18 cellular contexts compared by ENCODE assay signal in the genomic region with DNA sequence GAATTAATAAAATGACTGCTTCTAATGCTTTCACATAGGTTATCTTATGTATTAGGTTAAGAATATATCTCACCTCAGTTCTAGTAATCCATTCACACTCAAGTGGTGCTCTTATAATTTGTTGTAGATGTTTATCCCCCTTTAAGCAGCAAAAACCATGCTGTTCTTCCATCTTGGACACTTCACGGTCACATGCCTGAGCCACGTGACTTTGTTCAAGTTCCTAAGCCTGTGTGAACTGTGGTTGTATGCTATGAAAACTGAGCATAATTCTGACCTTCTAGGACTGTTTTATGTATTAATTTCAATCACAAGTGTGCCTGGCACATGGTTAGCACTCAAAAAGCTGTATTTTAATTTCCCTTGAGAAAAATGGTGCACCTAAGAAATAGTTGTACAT. TPM values are rescaled to one million over a fixed set of nuclear protein-coding genes. Genes with fewer than 3 reads are reported as not detected.
DNase-seq lines count a peak whose midpoint lies in the region; ATAC-seq and TF ChIP-seq lines count a peak whose summit lies in the region.
"Had no signal": no experiment of that assay in that cellular context is flagged by ENCODE, and none has a peak within 500 bp of the region (broad histone marks: within the 10 kb centered on the region; RNA-seq: fewer than 3 reads in every experiment).

No MANE protein-coding gene starts in this region.

- in situ Hi-C loops in IMR-90 (cut with MboI; ENCODE audit: low sequenced_read_pairs) (no loop called here), HAP-1 (cut with MboI; ENCODE audit: low sequenced_read_pairs) (no loop called here)

- no CpG with 5 or more reads among the region's 2 CpGs for WGBS in IMR-90 (ENCODE audit: extremely low coverage in 2 of 2, insufficient read length in 1 of 2), 2 experiments
- no CpG with 5 or more reads among the region's 2 CpGs for WGBS in neuronal stem cell (ENCODE audit: extremely low coverage in 2 of 2, insufficient read length in 2 of 2, insufficient replicate concordance in 1 of 2), 2 donors

- H2BK15ac ChIP-seq in IMR-90 (ENCODE audit: low read depth, low read length) (peak overlapping the region; percentile 30; the same call in 1 of the 3 replicates), neuronal stem cell (ENCODE audit: low read length) (no peak overlapping the region)

- TF ChIP-seq CTCF in IMR-90 (conservative IDR thresholded peaks at IDR 0.05; ENCODE audit: low read depth, low read length) (no peak), OCI-LY7 (conservative IDR thresholded peaks at IDR 0.05; ENCODE audit: low read length) (no peak), endothelial cell (IDR thresholded peaks at IDR 0.05; ENCODE audit: unreplicated experiment) (no peak), BE2C (IDR thresholded peaks at IDR 0.05; ENCODE audit: low read depth, low read length) (no peak)

- no peak for TF ChIP-seq POLR2A in IMR-90 (IDR thresholded peaks at IDR 0.05; ENCODE audit: low read depth, low read length)

- H3K56ac ChIP-seq in IMR-90 (ENCODE audit: extremely low read depth, insufficient read depth, low read length): no peak overlapping the region

- H3K9me1 ChIP-seq in IMR-90 (ENCODE audit: insufficient read depth, low read length): peaks cover 11% of the 10 kb centered on the region

- dilution Hi-C loops in IMR-90 (cut with HindIII; ENCODE audit: low sequenced_read_pairs, unreplicated experiment): no loop called here

- H2BK5ac ChIP-seq in IMR-90 (ENCODE audit: low read depth, low read length, poor library complexity, severe bottlenecking) (peak overlapping the region; percentile 78), neuronal stem cell (ENCODE audit: low read length) (no peak overlapping the region)

- no peak overlapping the region for H2BK12ac ChIP-seq in neuronal stem cell (ENCODE audit: low read length)

- H4K20me1 ChIP-seq in IMR-90 (ENCODE audit: insufficient read depth, low read length) (no peaks in the 10 kb centered on the region), OCI-LY7 (ENCODE audit: insufficient read depth, low read length) (no peaks in the 10 kb centered on the region)
- H4K20me1 ChIP-seq: BLaER1 treated with 17β-estradiol and CSF1 and Interleukin-3, amounts not matched to agents 10 nM and 100 nM had no signal

- ATAC-seq in IMR-90 (ENCODE audit: low read depth): no peak
- ATAC-seq in GM19324 (IDR thresholded peaks at IDR 0.05; ENCODE audit: low FRiP score, unreplicated experiment): no peak

- H2AK5ac ChIP-seq in IMR-90 (ENCODE audit: low read depth, low read length) (peak overlapping the region; percentile 59; the same call in 1 of the 2 replicates), neuronal stem cell (ENCODE audit: low read depth, low read length) (no peak overlapping the region)

- H3K4me2 ChIP-seq in IMR-90 (ENCODE audit: low read depth, low read length) (no peak overlapping the region), OCI-LY7 (ENCODE audit: low read length) (no peak overlapping the region), neuronal stem cell (ENCODE audit: insufficient read depth, low read length, poor library complexity, severe bottlenecking) (no peak overlapping the region)

- H3K27ac ChIP-seq in IMR-90 (ENCODE audit: insufficient read depth, low read length) (no peak overlapping the region), OCI-LY7 (ENCODE audit: low read depth, low read length, poor library complexity, severe bottlenecking) (no peak overlapping the region), neuronal stem cell (replicated peaks; ENCODE audit: low read length) (no peak overlapping the region)
- H3K27ac ChIP-seq: BLaER1 treated with 17β-estradiol and CSF1 and Interleukin-3, amounts not matched to agents 10 nM and 100 nM; HL-60 had no signal

- DNase-seq in IMR-90: no peak
- no peak for DNase-seq in OCI-LY7 (ENCODE audit: low spot score)
- no peak for DNase-seq in endothelial cell (ENCODE audit: low spot score)
- DNase-seq in neuronal stem cell (ENCODE audit: low spot score): no peak
- no peak for DNase-seq in HAP-1 (ENCODE audit: low spot score in 2 of 2)
- no peak for DNase-seq in T-helper 2 cell treated with Interferon-gamma antibody and Interleukin-4, amounts not matched to agents 5 μg/mL and 100 μg/mL, for 36 hours (ENCODE audit: low spot score)
- no peak for DNase-seq in BE2C
- DNase-seq: 8988T; AML-193; Calu3; CD4-positive, CD25-positive, alpha-beta regulatory T cell; DMS 273 treated with DMSO at 0.1 percent for 48 hours; GOT3; HCEC 1CT; KBM-7 had no signal

- H3K4me3 ChIP-seq in IMR-90 (ENCODE audit: insufficient read depth, low read depth, low read length) (no peak overlapping the region), OCI-LY7 (ENCODE audit: low read depth, low read length, poor library complexity, severe bottlenecking) (no peak overlapping the region), neuronal stem cell (ENCODE audit: low read length in 2 of 2) (no peak overlapping the region), HAP-1 (no peak overlapping the region), BE2C (ENCODE audit: low read depth, low read length) (no peak overlapping the region)
- H3K4me3 ChIP-seq: BLaER1 treated with 17β-estradiol and CSF1 and Interleukin-3, amounts not matched to agents 10 nM and 100 nM had no signal

- H3K27me3 Mint-ChIP-seq in endothelial cell (ENCODE audit: unreplicated experiment): no peaks in the 10 kb centered on the region
- peaks cover 4% of the 10 kb centered on the region for H3K27me3 Mint-ChIP-seq in T-helper 2 cell treated with Interferon-gamma antibody and Interleukin-4, amounts not matched to agents 5 μg/mL and 100 μg/mL, for 36 hours (ENCODE audit: low read depth)

- H3K4me1 ChIP-seq in IMR-90 (ENCODE audit: control insufficient read depth, insufficient read depth, low read length) (peaks cover 18% of the 10 kb centered on the region), OCI-LY7 (ENCODE audit: insufficient read depth, low read length, poor library complexity, severe bottlenecking) (peaks cover 16% of the 10 kb centered on the region), neuronal stem cell (ENCODE audit: control insufficient read depth in 2 of 2, insufficient read depth in 1 of 2, low read depth in 1 of 2, low read length in 2 of 2) (peaks cover 0 to 2% of the 10 kb centered on the region in 2 donors), HAP-1 (peaks cover 9% of the 10 kb centered on the region), BE2C (no peaks in the 10 kb centered on the region; the same call in 1 of the 2 replicates)

- H3K9ac ChIP-seq in IMR-90 (ENCODE audit: low read depth, low read length) (no peak overlapping the region), neuronal stem cell (ENCODE audit: low read depth, low read length, poor library complexity) (no peak overlapping the region)
- H3K9ac ChIP-seq: BLaER1 treated with 17β-estradiol and CSF1 and Interleukin-3, amounts not matched to agents 10 nM and 100 nM had no signal

- H3K23ac ChIP-seq in IMR-90 (ENCODE audit: low read depth, low read length): no peak overlapping the region
- H3K23ac ChIP-seq in neuronal stem cell (ENCODE audit: low read depth, low read length, poor library complexity): no peak overlapping the region

- H3K4ac ChIP-seq in IMR-90 (ENCODE audit: low read depth, low read length) (no peak overlapping the region), neuronal stem cell (ENCODE audit: low read length) (no peak overlapping the region)

- H3K79me1 ChIP-seq in IMR-90 (ENCODE audit: low read depth in 1 of 2, low read length in 2 of 2): peaks cover 17 to 46% of the 10 kb centered on the region in 2 experiments
- no peaks in the 10 kb centered on the region for H3K79me1 ChIP-seq in neuronal stem cell (ENCODE audit: low read depth, low read length)

- H3K18ac ChIP-seq in IMR-90 (ENCODE audit: low read depth, low read length) (peak overlapping the region; percentile 45; the same call in 1 of the 2 replicates), neuronal stem cell (ENCODE audit: low read length) (no peak overlapping the region)

- intact Hi-C loops in IMR-90 (cut with micrococcal nuclease) (loop anchor here (10.0 kb wide), 1 partner anchor 398 kb away; no protein-coding TSS in a partner anchor), OCI-LY7 (cut with micrococcal nuclease; ENCODE audit: unreplicated experiment) (no loop called here)

- peak overlapping the region; percentile 93 for H3K27ac Mint-ChIP-seq in endothelial cell (ENCODE audit: unreplicated experiment)
- H3K27ac Mint-ChIP-seq in T-helper 2 cell treated with Interferon-gamma antibody and Interleukin-4, amounts not matched to agents 5 μg/mL and 100 μg/mL, for 36 hours: no peak overlapping the region
- H3K27ac Mint-ChIP-seq: CD4-positive, CD25-positive, alpha-beta regulatory T cell had no signal

- H2BK20ac ChIP-seq in IMR-90 (ENCODE audit: low read depth, low read length): peak overlapping the region; percentile 43; the same call in 1 of the 2 replicates

- peaks cover 14% of the 10 kb centered on the region for H3K36me3 Mint-ChIP-seq in endothelial cell (ENCODE audit: low read depth, unreplicated experiment)
- no peaks in the 10 kb centered on the region for H3K36me3 Mint-ChIP-seq in T-helper 2 cell treated with Interferon-gamma antibody and Interleukin-4, amounts not matched to agents 5 μg/mL and 100 μg/mL, for 36 hours (ENCODE audit: low read depth)
- H3K36me3 Mint-ChIP-seq: CD4-positive, CD25-positive, alpha-beta regulatory T cell had no signal

- POLR2A ChIA-PET in IMR-90 (lab: Charles Lee; ENCODE audit: unreplicated experiment): no interaction called here
- POLR2A ChIA-PET in OCI-LY7 (lab: Charles Lee): interaction anchor here (0.6 kb wide), 1 partner anchor 550 kb away, joined by 3 read pairs; no protein-coding TSS in a partner anchor

- no peak overlapping the region for H2AK9ac ChIP-seq in IMR-90 (replicated peaks; ENCODE audit: low read depth, low read length, poor library complexity)

- H3K36me3 ChIP-seq in IMR-90 (ENCODE audit: control insufficient read depth, insufficient read depth, low read length) (no peaks in the 10 kb centered on the region), OCI-LY7 (ENCODE audit: insufficient read depth, low read length) (no peaks in the 10 kb centered on the region), neuronal stem cell (replicated peaks in 1 of 2; ENCODE audit: control insufficient read depth in 2 of 2, insufficient read depth in 2 of 2, low read length in 2 of 2) (no peaks in the 10 kb centered on the region), HAP-1 (replicated peaks) (no peaks in the 10 kb centered on the region), BE2C (no peaks in the 10 kb centered on the region)
- H3K36me3 ChIP-seq: BLaER1 treated with 17β-estradiol and CSF1 and Interleukin-3, amounts not matched to agents 10 nM and 100 nM had no signal

- H3K9me2 ChIP-seq in OCI-LY7 (ENCODE audit: insufficient read depth, low read length): no peaks in the 10 kb centered on the region

- no TSS peak for BruUV-seq in IMR-90 (replicated peaks; lab: Mats Ljungman, UMichigan)
- BruUV-seq in OCI-LY7 (replicated peaks; lab: Mats Ljungman, UMichigan): no TSS peak

- no peak overlapping the region for H3K4me3 Mint-ChIP-seq in endothelial cell (ENCODE audit: unreplicated experiment)
- H3K4me3 Mint-ChIP-seq in T-helper 2 cell treated with Interferon-gamma antibody and Interleukin-4, amounts not matched to agents 5 μg/mL and 100 μg/mL, for 36 hours: no peak overlapping the region
- H3K4me3 Mint-ChIP-seq: CD4-positive, CD25-positive, alpha-beta regulatory T cell had no signal

- H4K5ac ChIP-seq in IMR-90 (ENCODE audit: low read depth, low read length): no peak overlapping the region; the same call in 1 of the 2 replicates

- peak overlapping the region in 1 of 2 experiments; percentile 64; a peak in 2 of 4 replicates for H4K8ac ChIP-seq in IMR-90 (ENCODE audit: low read depth in 2 of 2, low read length in 2 of 2)
- no peak overlapping the region for H4K8ac ChIP-seq in neuronal stem cell (ENCODE audit: low read depth, low read length)

- H3K27me3 ChIP-seq in IMR-90 (ENCODE audit: control insufficient read depth, insufficient read depth, low read length) (no peaks in the 10 kb centered on the region), neuronal stem cell (ENCODE audit: control insufficient read depth in 3 of 3, insufficient read depth in 3 of 3, low read depth in 1 of 3, low read length in 3 of 3) (no peaks in the 10 kb centered on the region), HAP-1 (ENCODE audit: low read depth) (no peaks in the 10 kb centered on the region), BE2C (no peaks in the 10 kb centered on the region)
- H3K27me3 ChIP-seq: BLaER1 treated with 17β-estradiol and CSF1 and Interleukin-3, amounts not matched to agents 10 nM and 100 nM had no signal

- no peaks in the 10 kb centered on the region for H3K9me3 ChIP-seq in IMR-90 (ENCODE audit: control insufficient read depth, insufficient read depth, low read length)
- no peaks in the 10 kb centered on the region for H3K9me3 ChIP-seq in OCI-LY7 (ENCODE audit: low read length)
- no peaks in the 10 kb centered on the region for H3K9me3 ChIP-seq in neuronal stem cell (replicated peaks in 1 of 2; ENCODE audit: control insufficient read depth in 2 of 2, insufficient read depth in 1 of 2, low read depth in 1 of 2, low read length in 2 of 2)
- H3K9me3 ChIP-seq in HAP-1: no peaks in the 10 kb centered on the region
- H3K9me3 ChIP-seq in BE2C: no peaks in the 10 kb centered on the region
- H3K9me3 ChIP-seq: BLaER1 treated with 17β-estradiol and CSF1 and Interleukin-3, amounts not matched to agents 10 nM and 100 nM had no signal

- H4K91ac ChIP-seq in IMR-90 (ENCODE audit: insufficient read depth, low read depth, low read length) (peak overlapping the region; percentile 79), neuronal stem cell (ENCODE audit: low read depth, low read length, poor library complexity) (no peak overlapping the region)

- no peaks in the 10 kb centered on the region for H3K9me3 Mint-ChIP-seq in endothelial cell (ENCODE audit: unreplicated experiment)
- H3K9me3 Mint-ChIP-seq in T-helper 2 cell treated with Interferon-gamma antibody and Interleukin-4, amounts not matched to agents 5 μg/mL and 100 μg/mL, for 36 hours: no peaks in the 10 kb centered on the region
- H3K9me3 Mint-ChIP-seq: CD4-positive, CD25-positive, alpha-beta regulatory T cell had no signal

- H3K79me2 ChIP-seq in OCI-LY7 (ENCODE audit: insufficient read depth, low read depth, low read length): no peaks in the 10 kb centered on the region

- H2AFZ ChIP-seq in IMR-90 (replicated peaks; ENCODE audit: low read length, poor library complexity) (no peak overlapping the region), OCI-LY7 (ENCODE audit: low read length) (peak overlapping the region; percentile 68), neuronal stem cell (ENCODE audit: low read length) (peak overlapping the region; percentile 55)

- CTCF ChIA-PET in IMR-90 (lab: Yijun Ruan, JAX) (no interaction called here), OCI-LY7 (lab: Charles Lee; ENCODE audit: unreplicated experiment) (no interaction called here)

- no peak for TF ChIP-seq RAD21 in IMR-90 (IDR thresholded peaks at IDR 0.05; ENCODE audit: low read length)

- H3K14ac ChIP-seq in IMR-90 (replicated peaks; ENCODE audit: low read depth, low read length) (0 out of 2 replicates have a peak overlapping the region, but pooled peaks have one; percentile 65), neuronal stem cell (ENCODE audit: low read length) (no peak overlapping the region)

- H2BK120ac ChIP-seq in IMR-90 (ENCODE audit: low read depth, low read length) (no peak overlapping the region), neuronal stem cell (ENCODE audit: low read depth, low read length) (no peak overlapping the region)

- peaks cover 37% of the 10 kb centered on the region for H3K4me1 Mint-ChIP-seq in endothelial cell (ENCODE audit: unreplicated experiment)
- H3K4me1 Mint-ChIP-seq in T-helper 2 cell treated with Interferon-gamma antibody and Interleukin-4, amounts not matched to agents 5 μg/mL and 100 μg/mL, for 36 hours (ENCODE audit: low read depth): no peaks in the 10 kb centered on the region
- H3K4me1 Mint-ChIP-seq: CD4-positive, CD25-positive, alpha-beta regulatory T cell had no signal

RNA-seq across cellular contexts. Expression of gene STARD13, which starts 41.2 kb away (rescaled TPM):
- total RNA-seq in IMR-90 (2012; rRNA removed) (46.6 and 46.9 TPM in 2 replicates), OCI-LY7 (2022) (0.48 and 0.57 TPM in 2 replicates), endothelial cell (ENCODE audit: unreplicated experiment) (63.8 TPM)
- 23.6 and 27.0 TPM in 2 replicates for polyA plus RNA-seq in IMR-90 (2012; rRNA removed)
- 11.8 and 14.7 TPM in 2 replicates for polyA plus RNA-seq in IMR-90 (2012; cell fraction: cytosol; rRNA removed)
- 43.0 and 67.3 TPM in 2 replicates for polyA plus RNA-seq in IMR-90 (2012; cell fraction: nucleus; rRNA removed; ENCODE audit: low replicate concordance)
- total RNA-seq in OCI-LY7 (2014; rRNA removed; shearing (Covaris generic)): 0.39 TPM in 1 of 2 replicates, not detected in the other
- 1.4 TPM for polyA plus RNA-seq in neuronal stem cell (2013, experiment 1 of 2)
- 1.4 TPM for polyA plus RNA-seq in neuronal stem cell (2013, experiment 2 of 2)
- 12.0 TPM for polyA plus RNA-seq in BE2C (2012; ENCODE audit: insufficient read depth, insufficient read length, low read depth)
- total RNA-seq: CD4-positive, CD25-positive, alpha-beta regulatory T cell had no signal
- polyA plus RNA-seq: CD4-positive, CD25-positive, alpha-beta regulatory T cell had no signal

Comparison
In these comparisons a context has a peak if more than half of its experiments do, and no peak if none do; other contexts are left out.
1. RNA of gene STARD13, which starts 41.2 kb away (total RNA-seq): 63.8 TPM in endothelial cell (single experiment) and 46.6 to 46.9 TPM in IMR-90; 0.39 to 0.57 TPM in OCI-LY7; every median in the first group is over 10 times any median in the second.